In the genomic region with DNA sequence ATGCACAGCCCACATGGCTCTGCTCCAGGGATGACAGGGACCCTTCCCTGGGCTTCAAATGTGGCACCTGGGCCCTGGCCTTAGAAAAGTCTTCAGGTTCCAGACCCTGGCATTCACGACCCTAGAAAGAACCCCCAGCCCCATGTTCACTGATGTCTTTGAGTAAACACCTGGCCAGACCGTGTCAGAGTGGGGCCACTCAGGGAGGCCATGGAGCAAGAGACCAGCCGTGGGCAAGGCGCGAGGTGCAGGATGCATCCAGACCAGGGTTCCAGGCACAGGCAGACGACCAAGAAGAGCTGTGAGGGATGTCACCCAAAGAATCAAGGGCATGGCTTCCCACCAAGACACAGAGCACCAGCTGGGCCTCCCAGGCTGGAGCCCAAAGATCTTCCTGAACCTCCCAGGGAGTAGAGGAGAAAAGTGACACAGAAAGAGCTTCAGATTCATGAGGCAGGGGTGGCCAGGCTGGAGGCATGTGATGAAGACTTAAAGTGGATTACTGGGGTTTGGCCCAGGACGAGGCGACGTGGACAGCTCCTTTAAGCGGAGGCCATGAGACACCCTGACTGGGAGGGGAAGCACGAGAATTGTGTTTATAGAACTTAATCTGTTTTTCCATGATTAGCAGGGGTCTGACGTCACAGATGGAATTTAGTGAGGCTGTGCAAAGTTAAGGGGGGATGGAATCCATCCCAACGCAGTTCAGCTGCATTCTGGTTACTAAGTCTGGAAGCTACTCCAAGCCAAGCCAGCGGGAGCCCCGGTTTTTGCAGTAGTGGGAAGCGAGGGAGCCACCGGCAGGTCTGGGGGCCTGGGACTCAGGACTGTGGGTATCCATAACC, we compare ENCODE assay signal across 14 cellular contexts.
DNase-seq lines count a peak whose midpoint lies in the region; ATAC-seq, FAIRE-seq and TF ChIP-seq lines count a peak whose summit lies in the region.
"Had no signal": no experiment of that assay in that cellular context is flagged by ENCODE, and none has a peak within 500 bp of the region (broad histone marks: within the 10 kb centered on the region; RNA-seq: fewer than 3 reads in every experiment).

No MANE protein-coding gene starts in this region.

- H3K9me3 Mint-ChIP-seq in stimulated activated memory B cell treated with anti-CD40 and anti-IgM and Interleukin-4, amounts not matched to agents 10 μg/mL and 1 μg/mL and 100 μg/mL, for 72 hours = no peaks in the 10 kb centered on the region
- H3K9me3 Mint-ChIP-seq: stimulated activated naive CD8-positive, alpha-beta T cell treated with anti-CD3 and anti-CD28 coated beads, Interleukin-15, amount 100 ng/mL, for 72 hours had no signal

- POLR2A ChIA-PET in H1 (lab: Charles Lee; ENCODE audit: partially characterized antibody) = interaction anchor here (3.6 kb wide), 1 partner anchor 191 kb away, joined by 13 read pairs; a partner anchor contains a TSS

- H2AFZ ChIP-seq in H1 (ENCODE audit: low read length) (no peak overlapping the region), mesenchymal stem cell (ENCODE audit: low read depth, low read length) (no peak overlapping the region)

- no peak overlapping the region for H3K4me2 ChIP-seq in H1 (ENCODE audit: insufficient read depth in 1 of 2, low read depth in 2 of 2, low read length in 2 of 2)
- H3K4me2 ChIP-seq in mesenchymal stem cell (ENCODE audit: low read length, poor library complexity, severe bottlenecking) = no peak overlapping the region

- H3K27ac Mint-ChIP-seq in stimulated activated memory B cell treated with anti-CD40 and anti-IgM and Interleukin-4, amounts not matched to agents 10 μg/mL and 1 μg/mL and 100 μg/mL, for 72 hours = no peak overlapping the region

- H3K4ac ChIP-seq in H1 (replicated peaks; ENCODE audit: insufficient read length, low read depth, low read length) (no peak overlapping the region), mesenchymal stem cell (ENCODE audit: low read depth in 1 of 2, low read length in 2 of 2) (no peak overlapping the region)

- H3K9ac ChIP-seq in H1 (replicated peaks in 1 of 4; ENCODE audit: extremely low read depth in 1 of 4, low read depth in 3 of 4, low read length in 3 of 4) = no peak overlapping the region
- H3K9ac ChIP-seq in mesenchymal stem cell (ENCODE audit: low read length) = no peak overlapping the region

- 87% methylated on average over 17 of the region's 17 CpGs; no CpG with 5 or more reads in 1 of the 2 experiments for WGBS in H1 (ENCODE audit: extremely low coverage in 1 of 2, insufficient coverage in 1 of 2, insufficient read length in 1 of 2, insufficient replicate concordance in 2 of 2, low coverage in 1 of 2, low lambda C conversion rate in 2 of 2, missing lambda C conversion rate in 1 of 2), 2 experiments
- 89% methylated on average over 17 of the region's 17 CpGs for WGBS in mesenchymal stem cell
- 84% methylated on average over 17 of the region's 17 CpGs for WGBS in thymus

- H3K36me3 Mint-ChIP-seq in stimulated activated memory B cell treated with anti-CD40 and anti-IgM and Interleukin-4, amounts not matched to agents 10 μg/mL and 1 μg/mL and 100 μg/mL, for 72 hours = no peaks in the 10 kb centered on the region

- TF ChIP-seq RAD21 in H1 (IDR thresholded peaks at IDR 0.05 in 1 of 2, conservative IDR thresholded peaks at IDR 0.05 in 1 of 2; ENCODE audit: low read depth in 2 of 2, low read length in 2 of 2) = no peak

- DNase-seq in Peyer's patch = peak in 2 of 3 donors; percentile 45 to 64
- DNase-seq in H1 (ENCODE audit: low read depth in 1 of 2, low spot score in 2 of 2) = no peak
- peak; percentile 92 for DNase-seq in mesenchymal stem cell
- DNase-seq in NCI-H1048 (lab: John Stamatoyannopoulos, UW) = no peak
- no peak for DNase-seq in nucleus accumbens (lab: John Stamatoyannopoulos, UW)
- DNase-seq in cortex of kidney (lab: John Stamatoyannopoulos, UW) = no peak
- DNase-seq: activated T-cell treated with anti-CD3 and anti-CD28 coated beads for 4 hours; stimulated activated CD4-positive, alpha-beta T cell treated with anti-CD3 and anti-CD28 coated beads, Interleukin-4, amount 100 ng/mL, for 24 hours; stimulated activated naive CD8-positive, alpha-beta T cell treated with anti-CD3 and anti-CD28 coated beads, Interleukin-15, amount 100 ng/mL, for 72 hours had no signal

- H2BK120ac ChIP-seq in H1 (replicated peaks; ENCODE audit: low read depth, low read length) = no peak overlapping the region
- H2BK120ac ChIP-seq in mesenchymal stem cell (ENCODE audit: low read depth, low read length) = no peak overlapping the region

- no peak overlapping the region for H2BK15ac ChIP-seq in H1 (ENCODE audit: low read length)
- H2BK15ac ChIP-seq in mesenchymal stem cell (ENCODE audit: low read depth, poor library complexity, severe bottlenecking) = no peak overlapping the region

- H2AK5ac ChIP-seq in H1 (ENCODE audit: low read depth, low read length) (no peak overlapping the region), mesenchymal stem cell (ENCODE audit: low read length, severe bottlenecking) (no peak overlapping the region)

- H3K18ac ChIP-seq in H1 (ENCODE audit: extremely low read depth, low read length) (no peak overlapping the region), mesenchymal stem cell (ENCODE audit: low read depth in 1 of 2, low read length in 2 of 2) (no peak overlapping the region)

- TF ChIP-seq POLR2A in Peyer's patch (IDR thresholded peaks at IDR 0.05) (no peak), H1 (IDR thresholded peaks at IDR 0.05; ENCODE audit: control extremely low read depth in 1 of 2, low read depth in 2 of 2, low read length in 2 of 2) (no peak)

- peaks cover 19% of the 10 kb centered on the region for H3K4me1 Mint-ChIP-seq in stimulated activated memory B cell treated with anti-CD40 and anti-IgM and Interleukin-4, amounts not matched to agents 10 μg/mL and 1 μg/mL and 100 μg/mL, for 72 hours

- H3K4me3 ChIP-seq in Peyer's patch = no peak overlapping the region
- H3K4me3 ChIP-seq in H1 (ENCODE audit: extremely low read depth in 1 of 4, insufficient read depth in 2 of 4, low read depth in 3 of 4, low read length in 4 of 4) = no peak overlapping the region
- H3K4me3 ChIP-seq in mesenchymal stem cell (ENCODE audit: insufficient read depth in 1 of 2, low read depth in 1 of 2, low read length in 2 of 2) = no peak overlapping the region
- peak overlapping the region; percentile 14 for H3K4me3 ChIP-seq in thymus (ENCODE audit: low read length)
- H3K4me3 ChIP-seq: ascending aorta had no signal

- no peaks in the 10 kb centered on the region for H3K27me3 ChIP-seq in Peyer's patch
- no peaks in the 10 kb centered on the region; a peak in 1 of 7 replicates for H3K27me3 ChIP-seq in H1 (replicated peaks in 1 of 4; ENCODE audit: control insufficient read depth in 3 of 4, extremely low read depth in 1 of 4, insufficient read depth in 3 of 4, low read length in 3 of 4)
- no peaks in the 10 kb centered on the region for H3K27me3 ChIP-seq in mesenchymal stem cell (ENCODE audit: control insufficient read depth in 1 of 2, insufficient read depth in 1 of 2, low read length in 2 of 2)
- no peaks in the 10 kb centered on the region for H3K27me3 ChIP-seq in thymus (ENCODE audit: control insufficient read depth, insufficient read depth)
- H3K27me3 ChIP-seq: ascending aorta had no signal

- H3K79me1 ChIP-seq in H1 (ENCODE audit: low read depth, low read length) (no peaks in the 10 kb centered on the region), mesenchymal stem cell (replicated peaks; ENCODE audit: low read length, poor library complexity, severe bottlenecking) (peaks cover 26% of the 10 kb centered on the region)

- H3K36me3 ChIP-seq in Peyer's patch (no peaks in the 10 kb centered on the region), H1 (ENCODE audit: control insufficient read depth in 2 of 4, insufficient read depth in 4 of 4, low read length in 3 of 4) (no peaks in the 10 kb centered on the region), mesenchymal stem cell (ENCODE audit: control insufficient read depth in 1 of 2, insufficient read depth in 2 of 2, low read depth in 1 of 2, low read length in 2 of 2) (no peaks in the 10 kb centered on the region), thymus (ENCODE audit: control insufficient read depth, insufficient read depth) (peaks cover 29% of the 10 kb centered on the region)
- H3K36me3 ChIP-seq: ascending aorta had no signal

- CTCF ChIA-PET in H1 (lab: Charles Lee; ENCODE audit: partially characterized antibody) = interaction anchor here (0.8 to 6.6 kb wide), 18 partner anchors 9 to 196 kb away, joined by 3 to 63 read pairs (median 7); no protein-coding TSS in a partner anchor

- H3K4me1 ChIP-seq in Peyer's patch (peaks cover 0 to 26% (median 3%) of the 10 kb centered on the region in 4 donors), H1 (replicated peaks in 1 of 4; ENCODE audit: control insufficient read depth in 3 of 4, insufficient read depth in 4 of 4, low read length in 3 of 4) (no peaks in the 10 kb centered on the region; a peak in 1 of 7 replicates), mesenchymal stem cell (ENCODE audit: control insufficient read depth, insufficient read depth, low read depth, low read length) (peaks cover 12% of the 10 kb centered on the region), thymus (ENCODE audit: control insufficient read depth, insufficient read depth, low read length) (peaks cover 76% of the 10 kb centered on the region)

- H2BK20ac ChIP-seq in H1 (ENCODE audit: low read length) = no peak overlapping the region

- H3K23ac ChIP-seq in H1 (ENCODE audit: insufficient read length) (no peak overlapping the region), mesenchymal stem cell (ENCODE audit: low read length in 2 of 2) (no peak overlapping the region)

- H3K4me3 Mint-ChIP-seq in stimulated activated memory B cell treated with anti-CD40 and anti-IgM and Interleukin-4, amounts not matched to agents 10 μg/mL and 1 μg/mL and 100 μg/mL, for 72 hours = no peak overlapping the region
- H3K4me3 Mint-ChIP-seq: stimulated activated naive CD8-positive, alpha-beta T cell treated with anti-CD3 and anti-CD28 coated beads, Interleukin-15, amount 100 ng/mL, for 72 hours had no signal

- H4K5ac ChIP-seq in H1 (ENCODE audit: insufficient read length, low read depth, low read length) = no peak overlapping the region

- TF ChIP-seq EP300 in H1 (IDR thresholded peaks at IDR 0.05; ENCODE audit: borderline replicate concordance in 1 of 2, low read depth in 2 of 2, low read length in 2 of 2) = no peak

- no peak for FAIRE-seq in H1 (lab: Jason Lieb, UNC)
- FAIRE-seq: HTR-8/SVneo had no signal

- H3K27me3 Mint-ChIP-seq in stimulated activated memory B cell treated with anti-CD40 and anti-IgM and Interleukin-4, amounts not matched to agents 10 μg/mL and 1 μg/mL and 100 μg/mL, for 72 hours = no peaks in the 10 kb centered on the region
- H3K27me3 Mint-ChIP-seq: stimulated activated naive CD8-positive, alpha-beta T cell treated with anti-CD3 and anti-CD28 coated beads, Interleukin-15, amount 100 ng/mL, for 72 hours had no signal

- no peak overlapping the region for H3K14ac ChIP-seq in H1 (ENCODE audit: insufficient read length)
- H3K14ac ChIP-seq in mesenchymal stem cell (ENCODE audit: low read length in 2 of 2) = no peak overlapping the region

- H2BK12ac ChIP-seq in H1 (ENCODE audit: low read depth, low read length) (no peak overlapping the region), mesenchymal stem cell (ENCODE audit: low read length in 2 of 2) (no peak overlapping the region)

- no peaks in the 10 kb centered on the region for H3K79me2 ChIP-seq in H1 (ENCODE audit: control insufficient read depth in 1 of 2, insufficient read depth in 2 of 2, low read length in 2 of 2)

- no peaks in the 10 kb centered on the region for H3K23me2 ChIP-seq in H1 (ENCODE audit: low read depth, low read length)

- no peak overlapping the region for H2BK5ac ChIP-seq in H1 (ENCODE audit: low read depth, low read length)
- H2BK5ac ChIP-seq in mesenchymal stem cell (ENCODE audit: low read depth, low read length, poor library complexity, severe bottlenecking) = no peak overlapping the region

- no peak overlapping the region for H3K56ac ChIP-seq in H1 (replicated peaks; ENCODE audit: insufficient read length, low read depth, low read length)

- H4K8ac ChIP-seq in H1 (ENCODE audit: extremely low read depth, insufficient read depth, low read length) = peak overlapping the region; percentile 29; the same call in 1 of the 2 replicates
- no peak overlapping the region for H4K8ac ChIP-seq in mesenchymal stem cell (ENCODE audit: low read length)

- H3K9me3 ChIP-seq in Peyer's patch = no peaks in the 10 kb centered on the region
- H3K9me3 ChIP-seq in H1 (ENCODE audit: insufficient read depth in 2 of 2, low read depth in 1 of 2, low read length in 1 of 2) = no peaks in the 10 kb centered on the region
- H3K9me3 ChIP-seq in mesenchymal stem cell (ENCODE audit: control insufficient read depth, low read length) = no peaks in the 10 kb centered on the region
- H3K9me3 ChIP-seq in thymus (ENCODE audit: control insufficient read depth) = no peaks in the 10 kb centered on the region
- H3K9me3 ChIP-seq: ascending aorta had no signal

- no peak for ATAC-seq in stimulated activated memory B cell treated with anti-CD40 and anti-IgM and Interleukin-4, amounts not matched to agents 10 μg/mL and 1 μg/mL and 100 μg/mL, for 72 hours
- ATAC-seq: stimulated activated naive CD8-positive, alpha-beta T cell treated with anti-CD3 and anti-CD28 coated beads, Interleukin-15, amount 100 ng/mL, for 72 hours had no signal

- H3K27ac ChIP-seq in Peyer's patch (peak overlapping the region; percentile 40 to 81 (median 64)), H1 (ENCODE audit: low read depth, low read length) (no peak overlapping the region), mesenchymal stem cell (ENCODE audit: low read length, poor library complexity, severe bottlenecking) (no peak overlapping the region), thymus (ENCODE audit: low read depth) (peak overlapping the region; percentile 93)
- H3K27ac ChIP-seq: ascending aorta, epithelial cell of prostate had no signal

- H4K20me1 ChIP-seq in H1 (replicated peaks in 1 of 2; ENCODE audit: control insufficient read depth in 1 of 2, insufficient read depth in 2 of 2, low read length in 2 of 2) = no peaks in the 10 kb centered on the region

- H4K91ac ChIP-seq in H1 (replicated peaks; ENCODE audit: insufficient read length, low read length) (no peak overlapping the region), mesenchymal stem cell (ENCODE audit: low read length) (no peak overlapping the region)

- no peak for TF ChIP-seq CTCF in Peyer's patch (IDR thresholded peaks at IDR 0.05)
- no peak for TF ChIP-seq CTCF in H1 (IDR thresholded peaks at IDR 0.05; ENCODE audit: control extremely low read depth in 1 of 3, insufficient read depth in 1 of 3, low read depth in 1 of 3, low read length in 3 of 3)

Comparison
In these comparisons a context has a peak if more than half of its experiments do, and no peak if none do; other contexts are left out.
1. DNase-seq: peak in Peyer's patch (2 of 3) and mesenchymal stem cell (single experiment); none in H1 (0 of 2), NCI-H1048 (single experiment), nucleus accumbens (0 of 56) and cortex of kidney (single experiment).
2. H3K27ac ChIP-seq: peak in Peyer's patch (4 of 4) and thymus (single experiment); none in H1 (single experiment) and mesenchymal stem cell (single experiment).